Comparison of ENCODE assay signal across 19 cellular contexts in genomic region chr2:160968183-160968582, GRCh38.
DNase-seq lines count a peak whose midpoint lies in the region; ATAC-seq and TF ChIP-seq lines count a peak whose summit lies in the region.
"Had no signal": no experiment of that assay in that cellular context is flagged by ENCODE, and none has a peak within 500 bp of the region (broad histone marks: within the 10 kb centered on the region; RNA-seq: fewer than 3 reads in every experiment).

No MANE protein-coding gene starts in this region.

- BruUV-seq in Caco-2 (replicated peaks; lab: Mats Ljungman, UMichigan) = no TSS peak

- H3K4me2 ChIP-seq in parathyroid adenoma (ENCODE audit: low read length) = no peak overlapping the region

- H2AFZ ChIP-seq in parathyroid adenoma = peak overlapping the region; percentile 40

- no peaks in the 10 kb centered on the region for H3K27me3 Mint-ChIP-seq in Caco-2 (ENCODE audit: insufficient read depth, unreplicated experiment)

- ATAC-seq in HG03095 (IDR thresholded peaks at IDR 0.05; ENCODE audit: unreplicated experiment) (no peak), GM19023 (IDR thresholded peaks at IDR 0.05; ENCODE audit: unreplicated experiment) (no peak)
- ATAC-seq in stimulated activated naive CD8-positive, alpha-beta T cell treated with anti-CD3 and anti-CD28 coated beads, Interleukin-15, Interleukin-2, amounts not matched to agents 100 U/mL and 50 U/mL, for 24 hours = no peak

- no peaks in the 10 kb centered on the region for H3K79me2 ChIP-seq in parathyroid adenoma

- TF ChIP-seq CTCF in Caco-2 (IDR thresholded peaks at IDR 0.05; ENCODE audit: insufficient read depth in 1 of 2, low read depth in 1 of 2, low read length in 1 of 2, severe bottlenecking in 1 of 2, unreplicated experiment in 1 of 2) = no peak
- TF ChIP-seq CTCF in fibroblast of the aortic adventitia (IDR thresholded peaks at IDR 0.05; ENCODE audit: insufficient read depth, low read length) = no peak
- TF ChIP-seq CTCF in parathyroid adenoma (IDR thresholded peaks at IDR 0.05) = no peak

- POLR2A ChIA-PET in Caco-2 (lab: Charles Lee) = no interaction called here

- no peaks in the 10 kb centered on the region for H3K4me1 ChIP-seq in Caco-2
- H3K4me1 ChIP-seq in parathyroid adenoma = peaks cover 15% of the 10 kb centered on the region

- H3K9me3 ChIP-seq in Caco-2 (peaks cover 3% of the 10 kb centered on the region), parathyroid adenoma (ENCODE audit: control insufficient read depth, low read length) (no peaks in the 10 kb centered on the region)

- CTCF ChIA-PET in Caco-2 (lab: Charles Lee) = no interaction called here

- peak overlapping the region; percentile 22 for H3K27ac ChIP-seq in parathyroid adenoma

- H3K36me3 ChIP-seq in Caco-2 (ENCODE audit: control insufficient read depth, insufficient read depth, low read length) (no peaks in the 10 kb centered on the region), parathyroid adenoma (ENCODE audit: control insufficient read depth, insufficient read depth, low read length) (no peaks in the 10 kb centered on the region)

- H3K36me3 Mint-ChIP-seq in Caco-2 (ENCODE audit: insufficient read depth, unreplicated experiment) = no peaks in the 10 kb centered on the region

- H3K9me3 Mint-ChIP-seq in Caco-2 (ENCODE audit: unreplicated experiment) = no peaks in the 10 kb centered on the region

- no peak for DNase-seq in Caco-2
- peak; percentile 53 for DNase-seq in amniotic epithelial cell (ENCODE audit: low read depth)
- DNase-seq in fibroblast of the aortic adventitia (ENCODE audit: low read depth) = peak; percentile 39
- DNase-seq in NCI-H748 treated with DMSO at 0.1 percent for 48 hours (lab: John Stamatoyannopoulos, UW) = no peak
- DNase-seq in stimulated activated naive CD8-positive, alpha-beta T cell treated with anti-CD3 and anti-CD28 coated beads, Interleukin-15, Interleukin-2, amounts not matched to agents 100 U/mL and 50 U/mL, for 24 hours = no peak
- DNase-seq: COR-L47; DMS53; HCEC 1CT; KBM-7; NCI-H1417 treated with DMSO at 0.1 percent for 48 hours; NCI-H1930; NCI-H446; NCI-H69; NK-92 treated with Interleukin-12 subunit alpha and Interleukin-12 subunit beta, amount 100 ng/mL, for 24 hours; OCI-M1; SHP77 treated with DMSO at 0.1 percent for 48 hours had no signal

- H3K4me3 ChIP-seq in Caco-2 (ENCODE audit: low read depth, low read length) (no peak overlapping the region), fibroblast of the aortic adventitia (ENCODE audit: low read depth, low read length) (no peak overlapping the region), parathyroid adenoma (ENCODE audit: low read depth, low read length) (no peak overlapping the region)

- H3K27me3 ChIP-seq in Caco-2 (replicated peaks; ENCODE audit: control insufficient read depth, insufficient read depth, low read length) (no peaks in the 10 kb centered on the region), parathyroid adenoma (ENCODE audit: control insufficient read depth, insufficient read depth, low read length) (no peaks in the 10 kb centered on the region)

- no peak overlapping the region for H3K4me3 Mint-ChIP-seq in Caco-2 (ENCODE audit: unreplicated experiment)

- intact Hi-C loops in Caco-2 (cut with micrococcal nuclease; ENCODE audit: unreplicated experiment) = no loop called here

- no peaks in the 10 kb centered on the region for H3K4me1 Mint-ChIP-seq in Caco-2 (ENCODE audit: low read depth, unreplicated experiment)

- H3K9ac ChIP-seq in parathyroid adenoma = no peak overlapping the region

- peak overlapping the region; percentile 23 for H3K27ac Mint-ChIP-seq in Caco-2 (ENCODE audit: unreplicated experiment)

Comparison
In these comparisons a context has a peak if more than half of its experiments do, and no peak if none do; other contexts are left out.
1. DNase-seq: peak in amniotic epithelial cell (single experiment) and fibroblast of the aortic adventitia (single experiment); none in Caco-2 (0 of 2), NCI-H748 treated with DMSO at 0.1 percent for 48 hours (single experiment) and stimulated activated naive CD8-positive, alpha-beta T cell treated with anti-CD3 and anti-CD28 coated beads, Interleukin-15, Interleukin-2, amounts not matched to agents 100 U/mL and 50 U/mL, for 24 hours (single experiment).